10 cellular contexts compared by ENCODE assay signal in genomic region chr7:118243695-118244094, GRCh38. TPM values are rescaled to one million over a fixed set of nuclear protein-coding genes. Genes with fewer than 3 reads are reported as not detected.
"Had no signal": no experiment of that assay in that cellular context is flagged by ENCODE, and none has a peak within 500 bp of the region (broad histone marks: within the 10 kb centered on the region; RNA-seq: fewer than 3 reads in every experiment).

No MANE protein-coding gene starts in this region.

- H3K4me3 ChIP-seq: GM23338, K562 had no signal

- H3K27ac Mint-ChIP-seq: GM23338, H9 had no signal

- ATAC-seq: GM23338, K562 had no signal

- H3K9me3 Mint-ChIP-seq: H9 had no signal

- H3K4me3 Mint-ChIP-seq: GM23338, H9 had no signal

- H3K4me2 ChIP-seq: GM23338 had no signal

- FAIRE-seq: H1, H54, HTR-8/SVneo, K562 had no signal

- DNase-seq: H9, HCEC 1CT, IMR-90, KG1 had no signal

- H2AFZ ChIP-seq: GM23338 had no signal

RNA-seq across cellular contexts. Expression of gene ANKRD7, which starts 19.2 kb away (rescaled TPM):
- total RNA-seq: H1, H9, HT-29 had no signal
- polyA plus RNA-seq: H1, K562 had no signal
